ENCODE assay signal across 26 cellular contexts in the genomic region with DNA sequence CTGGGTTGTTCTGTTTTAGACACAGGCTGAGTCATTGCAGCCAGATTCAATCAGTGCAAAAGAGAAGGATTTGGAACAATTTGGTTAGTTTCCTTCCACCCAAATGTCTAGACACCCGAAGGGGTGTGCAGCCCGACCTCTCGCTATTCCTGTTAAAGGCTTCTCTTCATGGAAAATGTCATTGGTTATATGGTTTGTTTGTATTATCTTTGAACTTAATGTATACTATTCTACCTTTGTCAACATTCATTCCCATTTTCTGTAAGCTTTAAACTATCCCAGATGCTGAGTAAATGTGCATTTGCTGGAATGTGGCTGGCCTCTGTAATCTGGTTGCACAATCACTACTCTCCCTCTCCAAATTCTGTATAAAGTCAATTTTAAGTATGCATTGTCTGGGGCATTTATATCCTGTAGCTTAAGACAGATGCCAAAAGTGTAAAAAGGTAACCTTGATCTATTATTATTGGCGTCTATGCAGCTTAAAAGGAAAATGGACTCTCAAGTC.
A peak's percentile ranks its signal among the peaks of the same experiment; 100 is the strongest.
DNase-seq lines count a peak whose midpoint lies in the region; ATAC-seq and TF ChIP-seq lines count a peak whose summit lies in the region.
"Had no signal": no experiment of that assay in that cellular context is flagged by ENCODE, and none has a peak within 500 bp of the region (broad histone marks: within the 10 kb centered on the region; RNA-seq: fewer than 3 reads in every experiment).

No MANE protein-coding gene starts in this region.

- DNase-seq in EH (ENCODE audit: low read depth), result peak; percentile 76
- peak; percentile 15 for DNase-seq in RPMI7951 (ENCODE audit: low read depth)
- DNase-seq in fibroblast of gingiva (ENCODE audit: low read depth), result peak; percentile 64
- no peak for DNase-seq in omental fat pad (ENCODE audit: low spot score)
- no peak for DNase-seq in NCI-H1436 treated with DMSO at 0.1 percent for 48 hours (lab: John Stamatoyannopoulos, UW)
- no peak for DNase-seq in activated naive CD8-positive, alpha-beta T cell treated with anti-CD3 and anti-CD28 coated beads, Interleukin-2, amount 50 U/mL, for 24 hours
- DNase-seq: activated CD4-positive, alpha-beta T cell treated with anti-CD3 and anti-CD28 coated beads for 36 hours; body of pancreas; CD8-positive, alpha-beta T cell; colonic mucosa; DMS153; gastrocnemius medialis; kidney glomerular epithelial cell; mammary epithelial cell; MM.1S; naive B cell; NCI-H1694 treated with DMSO at 0.1 percent for 48 hours; pancreas; Right ventricle myocardium superior; stimulated activated CD4-positive, alpha-beta T cell treated with anti-CD3 and anti-CD28 coated beads, Interleukin-2, amount 100 ng/mL, for 48 hours; stimulated activated naive CD8-positive, alpha-beta T cell treated with anti-CD3 and anti-CD28 coated beads, Interleukin-15, Interleukin-2, amounts not matched to agents 100 U/mL and 50 U/mL, for 24 hours; tibial artery had no signal

- WGBS in gastroesophageal sphincter (ENCODE audit: low coverage in 1 of 2), 2 donors, result 74 to 80% methylated on average over 4 of the region's 4 CpGs

- no peak for TF ChIP-seq POLR2A in gastroesophageal sphincter (IDR thresholded peaks at IDR 0.05)

- H3K9me3 ChIP-seq in gastroesophageal sphincter, result no peaks in the 10 kb centered on the region
- H3K9me3 ChIP-seq: body of pancreas, colonic mucosa, gastrocnemius medialis, pancreas, tibial artery had no signal

- TF ChIP-seq CTCF in omental fat pad (IDR thresholded peaks at IDR 0.05), result no peak
- no peak for TF ChIP-seq CTCF in gastroesophageal sphincter (IDR thresholded peaks at IDR 0.05)

- H3K36me3 Mint-ChIP-seq in activated naive CD8-positive, alpha-beta T cell treated with anti-CD3 and anti-CD28 coated beads, Interleukin-2, amount 50 U/mL, for 24 hours (ENCODE audit: low read depth), result no peaks in the 10 kb centered on the region
- H3K36me3 Mint-ChIP-seq: activated naive CD4-positive, alpha-beta T cell treated with anti-CD3 and anti-CD28 coated beads, Interleukin-2, amount 50 U/mL, for 72 hours; CD8-positive, alpha-beta T cell; naive B cell had no signal

- H3K27ac ChIP-seq in gastroesophageal sphincter, result no peak overlapping the region
- H3K27ac ChIP-seq: body of pancreas, colonic mucosa, gastrocnemius medialis, pancreas, tibial artery had no signal

- H3K4me3 Mint-ChIP-seq in activated naive CD8-positive, alpha-beta T cell treated with anti-CD3 and anti-CD28 coated beads, Interleukin-2, amount 50 U/mL, for 24 hours, result no peak overlapping the region
- H3K4me3 Mint-ChIP-seq: activated CD4-positive, alpha-beta T cell treated with anti-CD3 and anti-CD28 coated beads for 36 hours; activated T-helper 1 cell treated with anti-CD3 and anti-CD28 coated beads, Interleukin-12 subunit alpha, Interleukin-12 subunit beta, Interleukin-2, Interleukin-4 antibody, amounts not matched to agents 30 ng/mL and 10 ng/mL and 1 ng/mL, durations not matched to agents 14 hours and 24 hours and 36 hours; CD8-positive, alpha-beta T cell; naive B cell had no signal

- H3K27ac Mint-ChIP-seq in activated naive CD8-positive, alpha-beta T cell treated with anti-CD3 and anti-CD28 coated beads, Interleukin-2, amount 50 U/mL, for 24 hours, result no peak overlapping the region
- H3K27ac Mint-ChIP-seq: activated CD4-positive, alpha-beta T cell treated with anti-CD3 and anti-CD28 coated beads for 36 hours; activated naive CD4-positive, alpha-beta T cell treated with anti-CD3 and anti-CD28 coated beads, Interleukin-2, amount 50 U/mL, for 72 hours; activated T-helper 1 cell treated with anti-CD3 and anti-CD28 coated beads, Interleukin-12 subunit alpha, Interleukin-12 subunit beta, Interleukin-2, Interleukin-4 antibody, amounts not matched to agents 30 ng/mL and 10 ng/mL and 1 ng/mL, durations not matched to agents 14 hours and 24 hours and 36 hours; CD8-positive, alpha-beta T cell; naive B cell had no signal

- no peaks in the 10 kb centered on the region for H3K36me3 ChIP-seq in gastroesophageal sphincter
- H3K36me3 ChIP-seq: colonic mucosa, gastrocnemius medialis, pancreas, tibial artery had no signal

- no peak overlapping the region for H3K4me3 ChIP-seq in gastroesophageal sphincter
- H3K4me3 ChIP-seq: body of pancreas, colonic mucosa, gastrocnemius medialis, pancreas, tibial artery had no signal

- H3K4me1 Mint-ChIP-seq in activated naive CD8-positive, alpha-beta T cell treated with anti-CD3 and anti-CD28 coated beads, Interleukin-2, amount 50 U/mL, for 24 hours, result no peaks in the 10 kb centered on the region
- H3K4me1 Mint-ChIP-seq: activated CD4-positive, alpha-beta T cell treated with anti-CD3 and anti-CD28 coated beads for 36 hours; naive B cell had no signal

- TF ChIP-seq EP300 in gastroesophageal sphincter (IDR thresholded peaks at IDR 0.05), result no peak

- no peaks in the 10 kb centered on the region for H3K4me1 ChIP-seq in gastroesophageal sphincter
- H3K4me1 ChIP-seq: body of pancreas, colonic mucosa, gastrocnemius medialis, pancreas had no signal

- H3K27me3 ChIP-seq in gastroesophageal sphincter, result no peaks in the 10 kb centered on the region
- H3K27me3 ChIP-seq: body of pancreas, colonic mucosa, gastrocnemius medialis, pancreas, tibial artery had no signal

- no peaks in the 10 kb centered on the region for H3K9me3 Mint-ChIP-seq in activated naive CD8-positive, alpha-beta T cell treated with anti-CD3 and anti-CD28 coated beads, Interleukin-2, amount 50 U/mL, for 24 hours
- H3K9me3 Mint-ChIP-seq: activated T-helper 1 cell treated with anti-CD3 and anti-CD28 coated beads, Interleukin-12 subunit alpha, Interleukin-12 subunit beta, Interleukin-2, Interleukin-4 antibody, amounts not matched to agents 30 ng/mL and 10 ng/mL and 1 ng/mL, durations not matched to agents 14 hours and 24 hours and 36 hours had no signal

- H3K27me3 Mint-ChIP-seq in activated naive CD8-positive, alpha-beta T cell treated with anti-CD3 and anti-CD28 coated beads, Interleukin-2, amount 50 U/mL, for 24 hours, result no peaks in the 10 kb centered on the region
- H3K27me3 Mint-ChIP-seq: activated CD4-positive, alpha-beta T cell treated with anti-CD3 and anti-CD28 coated beads for 36 hours; naive B cell had no signal

- ATAC-seq in omental fat pad (ENCODE audit: low FRiP score), result peak; percentile 28
- ATAC-seq in GM18520 (IDR thresholded peaks at IDR 0.05; ENCODE audit: unreplicated experiment), result no peak
- ATAC-seq in gastroesophageal sphincter, result no peak
- ATAC-seq in activated naive CD8-positive, alpha-beta T cell treated with anti-CD3 and anti-CD28 coated beads, Interleukin-2, amount 50 U/mL, for 24 hours, result no peak
- ATAC-seq: activated CD4-positive, alpha-beta T cell treated with anti-CD3 and anti-CD28 coated beads for 36 hours; activated naive CD4-positive, alpha-beta T cell treated with anti-CD3 and anti-CD28 coated beads, Interleukin-2, amount 50 U/mL, for 72 hours; body of pancreas; CD8-positive, alpha-beta T cell; gastrocnemius medialis; pancreas; stimulated activated naive CD8-positive, alpha-beta T cell treated with anti-CD3 and anti-CD28 coated beads, Interleukin-15, Interleukin-2, amounts not matched to agents 100 U/mL and 50 U/mL, for 24 hours had no signal

Comparison
In these comparisons a context has a peak if more than half of its experiments do, and no peak if none do; other contexts are left out.
1. DNase-seq: peak in EH (single experiment), RPMI7951 (single experiment) and fibroblast of gingiva (single experiment); none in omental fat pad (single experiment), NCI-H1436 treated with DMSO at 0.1 percent for 48 hours (single experiment) and activated naive CD8-positive, alpha-beta T cell treated with anti-CD3 and anti-CD28 coated beads, Interleukin-2, amount 50 U/mL, for 24 hours (single experiment).